Comparison of ENCODE assay signal across 16 cellular contexts in genomic region chr3:173538410-173538809, GRCh38.
DNase-seq lines count a peak whose midpoint lies in the region; ATAC-seq, FAIRE-seq and TF ChIP-seq lines count a peak whose summit lies in the region.
"Had no signal": no experiment of that assay in that cellular context is flagged by ENCODE, and none has a peak within 500 bp of the region (broad histone marks: within the 10 kb centered on the region; RNA-seq: fewer than 3 reads in every experiment).

No MANE protein-coding gene starts in this region.

- H4K5ac ChIP-seq in mesendoderm (ENCODE audit: low read length) = no peak overlapping the region

- no peak overlapping the region for H3K9ac ChIP-seq in mesendoderm (ENCODE audit: low read length)
- H3K9ac ChIP-seq: BLaER1 had no signal

- H3K18ac ChIP-seq in mesendoderm (ENCODE audit: low read length) = no peak overlapping the region

- no CpG with 5 or more reads among the region's 5 CpGs for WGBS in mesendoderm (ENCODE audit: extremely low coverage, insufficient coverage, low lambda C conversion rate)

- H3K23ac ChIP-seq in mesendoderm (ENCODE audit: low read length) = no peak overlapping the region

- no peak overlapping the region for H2BK120ac ChIP-seq in mesendoderm (ENCODE audit: low read depth, low read length)

- peaks cover 8% of the 10 kb centered on the region for H3K4me1 Mint-ChIP-seq in HFFc6 (ENCODE audit: low read depth)
- H3K4me1 Mint-ChIP-seq in naive thymus-derived CD8-positive, alpha-beta T cell = no peaks in the 10 kb centered on the region

- H4K8ac ChIP-seq in mesendoderm (ENCODE audit: low read depth, low read length) = no peak overlapping the region

- ATAC-seq in naive thymus-derived CD8-positive, alpha-beta T cell = no peak
- ATAC-seq: esophagus mucosa, heart left ventricle had no signal

- no peaks in the 10 kb centered on the region for H3K79me2 ChIP-seq in mesendoderm (ENCODE audit: control insufficient read depth, insufficient read depth, low read length)

- H3K4me2 ChIP-seq in mesendoderm (ENCODE audit: low read length) = no peak overlapping the region
- H3K4me2 ChIP-seq: BLaER1 had no signal

- no peaks in the 10 kb centered on the region for H3K9me3 Mint-ChIP-seq in HFFc6
- peaks cover 0 to 4% (median 0%) of the 10 kb centered on the region in 9 donors for H3K9me3 Mint-ChIP-seq in naive thymus-derived CD8-positive, alpha-beta T cell

- no peak overlapping the region for H2BK15ac ChIP-seq in mesendoderm (replicated peaks; ENCODE audit: low read depth)

- no peak overlapping the region for H2BK5ac ChIP-seq in mesendoderm (ENCODE audit: low read length)

- no peak overlapping the region for H3K4me3 ChIP-seq in mesendoderm (ENCODE audit: low read length)
- H3K4me3 ChIP-seq: BLaER1, heart left ventricle, Peyer's patch had no signal

- TF ChIP-seq CTCF in HFFc6 (IDR thresholded peaks at IDR 0.05) = peak; percentile 50

- POLR2A ChIA-PET in naive thymus-derived CD8-positive, alpha-beta T cell (lab: Charles Lee) = no interaction called here

- H3K56ac ChIP-seq in mesendoderm (ENCODE audit: low read length) = no peak overlapping the region

- DNase-seq in GM12892 (ENCODE audit: insufficient read length) (no peak), HFFc6 (no peak), RPMI8226 (peak; percentile 12), mesendoderm (peak; percentile 40), HUDEP-2 (lab: John Stamatoyannopoulos, UW; ENCODE audit: unreplicated experiment in 76 of 76) (no peak), inferior parietal cortex (ENCODE audit: extremely low spot score) (no peak), NCI-H1694 treated with DMSO at 0.1 percent for 48 hours (lab: John Stamatoyannopoulos, UW) (no peak)
- DNase-seq in naive thymus-derived CD8-positive, alpha-beta T cell = no peak
- DNase-seq: DMS153; heart left ventricle; NCI-H2081; NCI-H526; Peyer's patch; stimulated activated CD4-positive, alpha-beta T cell treated with anti-CD3 and anti-CD28 coated beads, Interleukin-4, amount 100 ng/mL, for 4 hours had no signal

- no peaks in the 10 kb centered on the region for H3K27me3 Mint-ChIP-seq in HFFc6 (ENCODE audit: insufficient read depth)
- peaks cover 0 to 3% (median 0%) of the 10 kb centered on the region in 5 donors for H3K27me3 Mint-ChIP-seq in naive thymus-derived CD8-positive, alpha-beta T cell

- peak; percentile 54 for FAIRE-seq in GM12892 (lab: Jason Lieb, UNC)

- H3K4ac ChIP-seq in mesendoderm (ENCODE audit: low read depth, low read length) = no peak overlapping the region

- no peaks in the 10 kb centered on the region for H3K36me3 Mint-ChIP-seq in HFFc6 (ENCODE audit: low read depth)
- no peaks in the 10 kb centered on the region for H3K36me3 Mint-ChIP-seq in naive thymus-derived CD8-positive, alpha-beta T cell

- no peaks in the 10 kb centered on the region for H3K79me1 ChIP-seq in mesendoderm (ENCODE audit: low read length)

- H3K4me1 ChIP-seq in mesendoderm (ENCODE audit: control insufficient read depth, low read depth, low read length) = no peaks in the 10 kb centered on the region
- H3K4me1 ChIP-seq: BLaER1, heart left ventricle, Peyer's patch had no signal

- H3K27ac ChIP-seq in mesendoderm (ENCODE audit: low read depth, low read length) = no peak overlapping the region
- H3K27ac ChIP-seq: BLaER1, heart left ventricle, Peyer's patch had no signal

- H3K27ac Mint-ChIP-seq in HFFc6 = no peak overlapping the region
- H3K27ac Mint-ChIP-seq in naive thymus-derived CD8-positive, alpha-beta T cell = no peak overlapping the region

- H3K36me3 ChIP-seq in mesendoderm (ENCODE audit: control insufficient read depth, insufficient read depth, low read length) = no peaks in the 10 kb centered on the region
- H3K36me3 ChIP-seq: BLaER1, heart left ventricle, Peyer's patch had no signal

- H3K4me3 Mint-ChIP-seq in HFFc6 = no peak overlapping the region
- H3K4me3 Mint-ChIP-seq in naive thymus-derived CD8-positive, alpha-beta T cell = no peak overlapping the region

- no peaks in the 10 kb centered on the region for H3K27me3 ChIP-seq in mesendoderm (ENCODE audit: insufficient read depth, low read length, poor library complexity)
- H3K27me3 ChIP-seq: BLaER1, heart left ventricle, Peyer's patch had no signal

- H2AK5ac ChIP-seq in mesendoderm (ENCODE audit: low read length) = no peak overlapping the region

- no peak for TF ChIP-seq POLR2A in GM12892 (IDR thresholded peaks at IDR 0.05; ENCODE audit: low read depth, low read length)

Comparison
In these comparisons a context has a peak if more than half of its experiments do, and no peak if none do; other contexts are left out.
1. DNase-seq: peak in RPMI8226 (single experiment) and mesendoderm (single experiment); none in GM12892 (single experiment), HFFc6 (single experiment), HUDEP-2 (0 of 76), naive thymus-derived CD8-positive, alpha-beta T cell (0 of 10), inferior parietal cortex (single experiment) and NCI-H1694 treated with DMSO at 0.1 percent for 48 hours (single experiment).